In the genomic region with DNA sequence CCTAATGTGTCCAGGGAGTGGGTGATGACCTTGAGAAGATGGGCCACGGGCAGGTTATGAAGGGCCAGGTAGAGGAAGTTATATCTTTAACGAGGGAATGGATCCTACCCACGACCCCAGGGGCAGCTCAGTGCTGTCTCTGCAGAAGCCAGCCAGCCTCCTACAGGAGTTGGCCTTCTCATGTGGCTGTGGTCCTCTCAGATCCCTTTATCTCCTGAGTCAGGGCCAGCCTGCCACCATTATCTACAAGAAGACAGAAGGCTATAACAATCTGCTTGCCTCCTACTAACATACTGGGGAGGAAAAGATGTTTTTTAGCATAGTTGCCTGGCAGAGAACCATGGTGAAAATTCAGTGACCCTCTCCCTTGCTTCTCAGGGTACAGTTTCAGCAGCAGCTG, we compare ENCODE assay signal across 1 cellular context.
TF ChIP-seq lines count a peak whose summit lies in the region.

No MANE protein-coding gene starts in this region.

TF ChIP-seq in K562, 482 proteins besides CTCF, POLR2A, EP300 and RAD21 (continued from another document and continues in another):
- TF ChIP-seq, protein P1, sequence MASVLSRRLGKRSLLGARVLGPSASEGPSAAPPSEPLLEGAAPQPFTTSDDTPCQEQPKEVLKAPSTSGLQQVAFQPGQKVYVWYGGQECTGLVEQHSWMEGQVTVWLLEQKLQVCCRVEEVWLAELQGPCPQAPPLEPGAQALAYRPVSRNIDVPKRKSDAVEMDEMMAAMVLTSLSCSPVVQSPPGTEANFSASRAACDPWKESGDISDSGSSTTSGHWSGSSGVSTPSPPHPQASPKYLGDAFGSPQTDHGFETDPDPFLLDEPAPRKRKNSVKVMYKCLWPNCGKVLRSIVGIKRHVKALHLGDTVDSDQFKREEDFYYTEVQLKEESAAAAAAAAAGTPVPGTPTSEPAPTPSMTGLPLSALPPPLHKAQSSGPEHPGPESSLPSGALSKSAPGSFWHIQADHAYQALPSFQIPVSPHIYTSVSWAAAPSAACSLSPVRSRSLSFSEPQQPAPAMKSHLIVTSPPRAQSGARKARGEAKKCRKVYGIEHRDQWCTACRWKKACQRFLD (CRISPR knock-in tag; IDR thresholded peaks at IDR 0.05) = peak; percentile 70; the same call in 1 of the 2 replicates
- TF ChIP-seq GTF2F1 (IDR thresholded peaks at IDR 0.05; ENCODE audit: low read depth, low read length) (no peak), FIP1L1 (IDR thresholded peaks at IDR 0.05; ENCODE audit: low read depth, low read length, poor library complexity, severe bottlenecking) (no peak), HDAC1 (IDR thresholded peaks at IDR 0.05) (no peak), ZNF146 (CRISPR knock-in tag; IDR thresholded peaks at IDR 0.05; ENCODE audit: unreplicated experiment) (no peak), MTA1 (IDR thresholded peaks at IDR 0.05; ENCODE audit: borderline replicate concordance) (no peak), CHD2 (IDR thresholded peaks at IDR 0.05; ENCODE audit: low read depth, low read length) (no peak), OTX1 (CRISPR knock-in tag; IDR thresholded peaks at IDR 0.05) (no peak), PTRF (tag; IDR thresholded peaks at IDR 0.05) (no peak), NRF1 (conservative IDR thresholded peaks at IDR 0.05 in 1 of 2, IDR thresholded peaks at IDR 0.05 in 1 of 2) (no peak), ZNF316 (IDR thresholded peaks at IDR 0.05) (no peak), ZNF217 (CRISPR knock-in tag; IDR thresholded peaks at IDR 0.05) (no peak), HCFC1 (IDR thresholded peaks at IDR 0.05; ENCODE audit: low read depth, low read length) (no peak), TGIF2 (CRISPR knock-in tag; IDR thresholded peaks at IDR 0.05) (no peak), FOS (IDR thresholded peaks at IDR 0.05; ENCODE audit: extremely low read depth, insufficient read length) (no peak), ZNF274 (IDR thresholded peaks at IDR 0.05; ENCODE audit: borderline replicate concordance, low read depth, low read length) (peak; percentile 58; the same call in 1 of the 2 replicates), MAFG (tag; conservative IDR thresholded peaks at IDR 0.05) (no peak), CCNT2 (IDR thresholded peaks at IDR 0.05; ENCODE audit: borderline replicate concordance, extremely low read depth, insufficient read length, low read depth, low read length) (no peak), SP2 (IDR thresholded peaks at IDR 0.05; ENCODE audit: extremely low read depth, low read depth, low read length, poor library complexity, severe bottlenecking) (no peak), MYBL2 (IDR thresholded peaks at IDR 0.05; ENCODE audit: low read depth) (no peak), MYBL2 (CRISPR knock-in tag; IDR thresholded peaks at IDR 0.05; ENCODE audit: borderline replicate concordance) (no peak), L3MBTL2 (IDR thresholded peaks at IDR 0.05) (no peak), LARP7 (IDR thresholded peaks at IDR 0.05) (no peak), ATF7 (IDR thresholded peaks at IDR 0.05) (no peak), POLR2H (tag; IDR thresholded peaks at IDR 0.05; ENCODE audit: low read depth) (no peak), STAT5A (IDR thresholded peaks at IDR 0.05; ENCODE audit: borderline replicate concordance, low read length) (peak; percentile 87), SRF (CRISPR knock-in tag; IDR thresholded peaks at IDR 0.05) (no peak), FOXK1 (CRISPR knock-in tag; IDR thresholded peaks at IDR 0.05; ENCODE audit: borderline replicate concordance) (no peak), MCM3 (IDR thresholded peaks at IDR 0.05) (no peak), ZC3H4 (CRISPR knock-in tag; IDR thresholded peaks at IDR 0.05; ENCODE audit: borderline replicate concordance) (no peak), CCAR2 (IDR thresholded peaks at IDR 0.05; ENCODE audit: low read depth, low read length) (no peak), KHSRP (IDR thresholded peaks at IDR 0.05) (no peak), GATAD2B (IDR thresholded peaks at IDR 0.05; ENCODE audit: borderline replicate concordance) (no peak), SMARCB1 (IDR thresholded peaks at IDR 0.05; ENCODE audit: insufficient read length, low read depth) (no peak), PTBP1 (IDR thresholded peaks at IDR 0.05; ENCODE audit: low read depth, low read length) (no peak), HDAC3 (IDR thresholded peaks at IDR 0.05; ENCODE audit: borderline replicate concordance, partially characterized antibody) (no peak), NR4A1 (CRISPR knock-in tag; IDR thresholded peaks at IDR 0.05) (no peak), NR4A1 (tag; IDR thresholded peaks at IDR 0.05) (no peak), PCBP2 (IDR thresholded peaks at IDR 0.05; ENCODE audit: low read depth, low read length, poor library complexity, severe bottlenecking) (no peak), RBM39 (optimal IDR thresholded peaks at IDR 0.05; ENCODE audit: low read depth, low read length) (no peak), SAFB (IDR thresholded peaks at IDR 0.05; ENCODE audit: borderline replicate concordance, low read depth, low read length) (no peak), ZFPM2 (CRISPR knock-in tag; IDR thresholded peaks at IDR 0.05) (no peak)
- TF ChIP-seq, protein P2, sequence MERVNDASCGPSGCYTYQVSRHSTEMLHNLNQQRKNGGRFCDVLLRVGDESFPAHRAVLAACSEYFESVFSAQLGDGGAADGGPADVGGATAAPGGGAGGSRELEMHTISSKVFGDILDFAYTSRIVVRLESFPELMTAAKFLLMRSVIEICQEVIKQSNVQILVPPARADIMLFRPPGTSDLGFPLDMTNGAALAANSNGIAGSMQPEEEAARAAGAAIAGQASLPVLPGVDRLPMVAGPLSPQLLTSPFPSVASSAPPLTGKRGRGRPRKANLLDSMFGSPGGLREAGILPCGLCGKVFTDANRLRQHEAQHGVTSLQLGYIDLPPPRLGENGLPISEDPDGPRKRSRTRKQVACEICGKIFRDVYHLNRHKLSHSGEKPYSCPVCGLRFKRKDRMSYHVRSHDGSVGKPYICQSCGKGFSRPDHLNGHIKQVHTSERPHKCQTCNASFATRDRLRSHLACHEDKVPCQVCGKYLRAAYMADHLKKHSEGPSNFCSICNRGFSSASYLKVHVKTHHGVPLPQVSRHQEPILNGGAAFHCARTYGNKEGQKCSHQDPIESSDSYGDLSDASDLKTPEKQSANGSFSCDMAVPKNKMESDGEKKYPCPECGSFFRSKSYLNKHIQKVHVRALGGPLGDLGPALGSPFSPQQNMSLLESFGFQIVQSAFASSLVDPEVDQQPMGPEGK (CRISPR knock-in tag; IDR thresholded peaks at IDR 0.05; ENCODE audit: borderline replicate concordance) = no peak
- TF ChIP-seq, protein P3, sequence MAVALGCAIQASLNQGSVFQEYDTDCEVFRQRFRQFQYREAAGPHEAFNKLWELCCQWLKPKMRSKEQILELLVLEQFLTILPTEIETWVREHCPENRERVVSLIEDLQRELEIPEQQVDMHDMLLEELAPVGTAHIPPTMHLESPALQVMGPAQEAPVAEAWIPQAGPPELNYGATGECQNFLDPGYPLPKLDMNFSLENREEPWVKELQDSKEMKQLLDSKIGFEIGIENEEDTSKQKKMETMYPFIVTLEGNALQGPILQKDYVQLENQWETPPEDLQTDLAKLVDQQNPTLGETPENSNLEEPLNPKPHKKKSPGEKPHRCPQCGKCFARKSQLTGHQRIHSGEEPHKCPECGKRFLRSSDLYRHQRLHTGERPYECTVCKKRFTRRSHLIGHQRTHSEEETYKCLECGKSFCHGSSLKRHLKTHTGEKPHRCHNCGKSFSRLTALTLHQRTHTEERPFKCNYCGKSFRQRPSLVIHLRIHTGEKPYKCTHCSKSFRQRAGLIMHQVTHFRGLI (CRISPR knock-in tag; IDR thresholded peaks at IDR 0.05) = no peak
- TF ChIP-seq, protein P4, sequence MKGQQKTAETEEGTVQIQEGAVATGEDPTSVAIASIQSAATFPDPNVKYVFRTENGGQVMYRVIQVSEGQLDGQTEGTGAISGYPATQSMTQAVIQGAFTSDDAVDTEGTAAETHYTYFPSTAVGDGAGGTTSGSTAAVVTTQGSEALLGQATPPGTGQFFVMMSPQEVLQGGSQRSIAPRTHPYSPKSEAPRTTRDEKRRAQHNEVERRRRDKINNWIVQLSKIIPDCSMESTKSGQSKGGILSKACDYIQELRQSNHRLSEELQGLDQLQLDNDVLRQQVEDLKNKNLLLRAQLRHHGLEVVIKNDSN (CRISPR knock-in tag; IDR thresholded peaks at IDR 0.05) = no peak
- TF ChIP-seq, protein P5, sequence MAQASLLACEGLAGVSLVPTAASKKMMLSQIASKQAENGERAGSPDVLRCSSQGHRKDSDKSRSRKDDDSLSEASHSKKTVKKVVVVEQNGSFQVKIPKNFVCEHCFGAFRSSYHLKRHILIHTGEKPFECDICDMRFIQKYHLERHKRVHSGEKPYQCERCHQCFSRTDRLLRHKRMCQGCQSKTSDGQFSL (CRISPR knock-in tag; IDR thresholded peaks at IDR 0.05) = no peak
- TF ChIP-seq, protein P5 (tag; IDR thresholded peaks at IDR 0.05) = no peak
- TF ChIP-seq, protein P6, sequence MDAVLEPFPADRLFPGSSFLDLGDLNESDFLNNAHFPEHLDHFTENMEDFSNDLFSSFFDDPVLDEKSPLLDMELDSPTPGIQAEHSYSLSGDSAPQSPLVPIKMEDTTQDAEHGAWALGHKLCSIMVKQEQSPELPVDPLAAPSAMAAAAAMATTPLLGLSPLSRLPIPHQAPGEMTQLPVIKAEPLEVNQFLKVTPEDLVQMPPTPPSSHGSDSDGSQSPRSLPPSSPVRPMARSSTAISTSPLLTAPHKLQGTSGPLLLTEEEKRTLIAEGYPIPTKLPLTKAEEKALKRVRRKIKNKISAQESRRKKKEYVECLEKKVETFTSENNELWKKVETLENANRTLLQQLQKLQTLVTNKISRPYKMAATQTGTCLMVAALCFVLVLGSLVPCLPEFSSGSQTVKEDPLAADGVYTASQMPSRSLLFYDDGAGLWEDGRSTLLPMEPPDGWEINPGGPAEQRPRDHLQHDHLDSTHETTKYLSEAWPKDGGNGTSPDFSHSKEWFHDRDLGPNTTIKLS (IDR thresholded peaks at IDR 0.05; ENCODE audit: borderline replicate concordance, low read depth) = no peak
- TF ChIP-seq, protein P7, sequence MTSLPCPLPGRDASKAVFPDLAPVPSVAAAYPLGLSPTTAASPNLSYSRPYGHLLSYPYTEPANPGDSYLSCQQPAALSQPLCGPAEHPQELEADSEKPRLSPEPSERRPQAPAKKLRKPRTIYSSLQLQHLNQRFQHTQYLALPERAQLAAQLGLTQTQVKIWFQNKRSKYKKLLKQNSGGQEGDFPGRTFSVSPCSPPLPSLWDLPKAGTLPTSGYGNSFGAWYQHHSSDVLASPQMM (CRISPR knock-in tag; IDR thresholded peaks at IDR 0.05) = no peak
- TF ChIP-seq, protein P8, sequence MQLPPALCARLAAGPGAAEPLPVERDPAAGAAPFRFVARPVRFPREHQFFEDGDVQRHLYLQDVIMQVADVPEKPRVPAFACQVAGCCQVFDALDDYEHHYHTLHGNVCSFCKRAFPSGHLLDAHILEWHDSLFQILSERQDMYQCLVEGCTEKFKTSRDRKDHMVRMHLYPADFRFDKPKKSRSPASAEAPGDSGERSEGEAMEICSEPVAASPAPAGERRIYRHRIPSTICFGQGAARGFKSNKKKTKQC (CRISPR knock-in tag; IDR thresholded peaks at IDR 0.05) = no peak
- TF ChIP-seq, protein P9, sequence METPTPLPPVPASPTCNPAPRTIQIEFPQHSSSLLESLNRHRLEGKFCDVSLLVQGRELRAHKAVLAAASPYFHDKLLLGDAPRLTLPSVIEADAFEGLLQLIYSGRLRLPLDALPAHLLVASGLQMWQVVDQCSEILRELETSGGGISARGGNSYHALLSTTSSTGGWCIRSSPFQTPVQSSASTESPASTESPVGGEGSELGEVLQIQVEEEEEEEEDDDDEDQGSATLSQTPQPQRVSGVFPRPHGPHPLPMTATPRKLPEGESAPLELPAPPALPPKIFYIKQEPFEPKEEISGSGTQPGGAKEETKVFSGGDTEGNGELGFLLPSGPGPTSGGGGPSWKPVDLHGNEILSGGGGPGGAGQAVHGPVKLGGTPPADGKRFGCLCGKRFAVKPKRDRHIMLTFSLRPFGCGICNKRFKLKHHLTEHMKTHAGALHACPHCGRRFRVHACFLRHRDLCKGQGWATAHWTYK (CRISPR knock-in tag; IDR thresholded peaks at IDR 0.05) = no peak
- TF ChIP-seq, protein P10, sequence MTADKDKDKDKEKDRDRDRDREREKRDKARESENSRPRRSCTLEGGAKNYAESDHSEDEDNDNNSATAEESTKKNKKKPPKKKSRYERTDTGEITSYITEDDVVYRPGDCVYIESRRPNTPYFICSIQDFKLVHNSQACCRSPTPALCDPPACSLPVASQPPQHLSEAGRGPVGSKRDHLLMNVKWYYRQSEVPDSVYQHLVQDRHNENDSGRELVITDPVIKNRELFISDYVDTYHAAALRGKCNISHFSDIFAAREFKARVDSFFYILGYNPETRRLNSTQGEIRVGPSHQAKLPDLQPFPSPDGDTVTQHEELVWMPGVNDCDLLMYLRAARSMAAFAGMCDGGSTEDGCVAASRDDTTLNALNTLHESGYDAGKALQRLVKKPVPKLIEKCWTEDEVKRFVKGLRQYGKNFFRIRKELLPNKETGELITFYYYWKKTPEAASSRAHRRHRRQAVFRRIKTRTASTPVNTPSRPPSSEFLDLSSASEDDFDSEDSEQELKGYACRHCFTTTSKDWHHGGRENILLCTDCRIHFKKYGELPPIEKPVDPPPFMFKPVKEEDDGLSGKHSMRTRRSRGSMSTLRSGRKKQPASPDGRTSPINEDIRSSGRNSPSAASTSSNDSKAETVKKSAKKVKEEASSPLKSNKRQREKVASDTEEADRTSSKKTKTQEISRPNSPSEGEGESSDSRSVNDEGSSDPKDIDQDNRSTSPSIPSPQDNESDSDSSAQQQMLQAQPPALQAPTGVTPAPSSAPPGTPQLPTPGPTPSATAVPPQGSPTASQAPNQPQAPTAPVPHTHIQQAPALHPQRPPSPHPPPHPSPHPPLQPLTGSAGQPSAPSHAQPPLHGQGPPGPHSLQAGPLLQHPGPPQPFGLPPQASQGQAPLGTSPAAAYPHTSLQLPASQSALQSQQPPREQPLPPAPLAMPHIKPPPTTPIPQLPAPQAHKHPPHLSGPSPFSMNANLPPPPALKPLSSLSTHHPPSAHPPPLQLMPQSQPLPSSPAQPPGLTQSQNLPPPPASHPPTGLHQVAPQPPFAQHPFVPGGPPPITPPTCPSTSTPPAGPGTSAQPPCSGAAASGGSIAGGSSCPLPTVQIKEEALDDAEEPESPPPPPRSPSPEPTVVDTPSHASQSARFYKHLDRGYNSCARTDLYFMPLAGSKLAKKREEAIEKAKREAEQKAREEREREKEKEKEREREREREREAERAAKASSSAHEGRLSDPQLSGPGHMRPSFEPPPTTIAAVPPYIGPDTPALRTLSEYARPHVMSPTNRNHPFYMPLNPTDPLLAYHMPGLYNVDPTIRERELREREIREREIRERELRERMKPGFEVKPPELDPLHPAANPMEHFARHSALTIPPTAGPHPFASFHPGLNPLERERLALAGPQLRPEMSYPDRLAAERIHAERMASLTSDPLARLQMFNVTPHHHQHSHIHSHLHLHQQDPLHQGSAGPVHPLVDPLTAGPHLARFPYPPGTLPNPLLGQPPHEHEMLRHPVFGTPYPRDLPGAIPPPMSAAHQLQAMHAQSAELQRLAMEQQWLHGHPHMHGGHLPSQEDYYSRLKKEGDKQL (CRISPR knock-in tag; IDR thresholded peaks at IDR 0.05; ENCODE audit: borderline replicate concordance) = no peak
